ENCODE assay signal across 8 cellular contexts in the genomic region with DNA sequence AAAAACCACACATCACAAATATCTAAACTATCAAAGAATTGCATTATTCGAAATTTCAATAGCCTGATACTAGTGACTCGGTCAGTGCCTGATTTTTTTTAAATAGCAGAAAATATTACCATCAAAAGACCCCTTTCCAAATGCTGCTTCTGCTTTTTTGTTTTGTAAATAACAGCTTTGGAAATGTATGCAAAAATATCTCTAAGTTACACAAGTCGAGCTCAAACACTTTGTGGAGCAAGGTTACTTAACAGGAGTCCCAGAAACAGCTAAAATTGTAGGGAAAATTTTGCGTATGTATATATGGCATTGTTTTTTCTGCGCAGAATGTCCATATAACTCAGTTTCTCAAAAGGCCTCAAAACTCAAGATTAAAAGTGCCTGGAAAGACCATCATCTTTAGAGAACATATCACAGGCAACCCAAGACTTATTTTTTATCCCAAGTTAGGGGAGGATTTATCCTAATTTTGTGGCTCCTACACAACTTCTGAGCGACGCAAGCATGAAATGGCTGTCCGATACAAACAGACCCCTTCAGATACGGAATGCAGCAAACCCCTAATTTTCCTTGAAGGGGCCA. TPM values are rescaled to one million over a fixed set of nuclear protein-coding genes. Genes with fewer than 3 reads are reported as not detected.
A peak's percentile ranks its signal among the peaks of the same experiment; 100 is the strongest.
DNase-seq lines count a peak whose midpoint lies in the region; TF ChIP-seq lines count a peak whose summit lies in the region.

No MANE protein-coding gene starts in this region.

- H3K4me3 Mint-ChIP-seq in T-helper 1 cell treated with Interleukin-12 subunit alpha and Interleukin-12 subunit beta and Interleukin-4 antibody, amounts not matched to agents 30 μg/mL and 1 μg/mL, for 36 hours = peak overlapping the region; percentile 85
- H3K4me3 Mint-ChIP-seq in activated naive CD8-positive, alpha-beta T cell treated with anti-CD3 and anti-CD28 coated beads for 36 hours = peak overlapping the region; percentile 87

- no peaks in the 10 kb centered on the region for H3K9me3 Mint-ChIP-seq in T-helper 1 cell treated with Interleukin-12 subunit alpha and Interleukin-12 subunit beta and Interleukin-4 antibody, amounts not matched to agents 30 μg/mL and 1 μg/mL, for 36 hours
- H3K9me3 Mint-ChIP-seq in activated naive CD8-positive, alpha-beta T cell treated with anti-CD3 and anti-CD28 coated beads for 36 hours = no peaks in the 10 kb centered on the region

- H3K27me3 Mint-ChIP-seq in T-helper 1 cell treated with Interleukin-12 subunit alpha and Interleukin-12 subunit beta and Interleukin-4 antibody, amounts not matched to agents 30 μg/mL and 1 μg/mL, for 36 hours (ENCODE audit: low read depth) = no peaks in the 10 kb centered on the region
- H3K27me3 Mint-ChIP-seq in activated naive CD8-positive, alpha-beta T cell treated with anti-CD3 and anti-CD28 coated beads for 36 hours = no peaks in the 10 kb centered on the region

- DNase-seq in T-helper 1 cell = no peak
- DNase-seq in activated naive CD8-positive, alpha-beta T cell treated with anti-CD3 and anti-CD28 coated beads for 36 hours = no peak
- DNase-seq in kidney epithelial cell (ENCODE audit: low read depth) = no peak
- DNase-seq in suprapubic skin (ENCODE audit: low spot score in 2 of 2) = no peak
- no peak for DNase-seq in NCI-H2029 treated with DMSO at 0.1 percent for 48 hours (lab: John Stamatoyannopoulos, UW)
- no peak for DNase-seq in NCI-H748 treated with DMSO at 0.1 percent for 48 hours (lab: John Stamatoyannopoulos, UW)
- DNase-seq in DMS153 (lab: John Stamatoyannopoulos, UW) = no peak

- peaks cover 34% of the 10 kb centered on the region for H3K4me1 Mint-ChIP-seq in T-helper 1 cell treated with Interleukin-12 subunit alpha and Interleukin-12 subunit beta and Interleukin-4 antibody, amounts not matched to agents 30 μg/mL and 1 μg/mL, for 36 hours (ENCODE audit: low read depth)
- H3K4me1 Mint-ChIP-seq in activated naive CD8-positive, alpha-beta T cell treated with anti-CD3 and anti-CD28 coated beads for 36 hours = peaks cover 33% of the 10 kb centered on the region

- H3K27me3 ChIP-seq in kidney epithelial cell (ENCODE audit: control insufficient read depth, insufficient read depth, low read length) (no peaks in the 10 kb centered on the region), suprapubic skin (no peaks in the 10 kb centered on the region)

- H3K4me3 ChIP-seq in kidney epithelial cell (ENCODE audit: low read depth, low read length) = peak overlapping the region; percentile 97
- peak overlapping the region; percentile 98 for H3K4me3 ChIP-seq in suprapubic skin

- TF ChIP-seq EP300 in suprapubic skin (IDR thresholded peaks at IDR 0.05) = no peak

- peaks cover 10% of the 10 kb centered on the region for H3K36me3 Mint-ChIP-seq in T-helper 1 cell treated with Interleukin-12 subunit alpha and Interleukin-12 subunit beta and Interleukin-4 antibody, amounts not matched to agents 30 μg/mL and 1 μg/mL, for 36 hours (ENCODE audit: low read depth)
- H3K36me3 Mint-ChIP-seq in activated naive CD8-positive, alpha-beta T cell treated with anti-CD3 and anti-CD28 coated beads for 36 hours = peaks cover 27% of the 10 kb centered on the region

- peak overlapping the region; percentile 97 for H3K27ac ChIP-seq in suprapubic skin

- no peaks in the 10 kb centered on the region for H3K36me3 ChIP-seq in kidney epithelial cell (ENCODE audit: control insufficient read depth, insufficient read depth, low read length)
- H3K36me3 ChIP-seq in suprapubic skin = no peaks in the 10 kb centered on the region

- no peaks in the 10 kb centered on the region for H3K9me3 ChIP-seq in suprapubic skin

- WGBS in suprapubic skin = 21% methylated on average over 9 of the region's 9 CpGs

- TF ChIP-seq CTCF in kidney epithelial cell (IDR thresholded peaks at IDR 0.05; ENCODE audit: insufficient read depth, low read length, poor library complexity, severe bottlenecking) (no peak), suprapubic skin (IDR thresholded peaks at IDR 0.05) (no peak)

- TF ChIP-seq POLR2A in suprapubic skin (IDR thresholded peaks at IDR 0.05) = no peak

- peaks cover 26% of the 10 kb centered on the region for H3K4me1 ChIP-seq in suprapubic skin

- H3K27ac Mint-ChIP-seq in T-helper 1 cell treated with Interleukin-12 subunit alpha and Interleukin-12 subunit beta and Interleukin-4 antibody, amounts not matched to agents 30 μg/mL and 1 μg/mL, for 36 hours = peak overlapping the region; percentile 77
- peak overlapping the region; percentile 89 for H3K27ac Mint-ChIP-seq in activated naive CD8-positive, alpha-beta T cell treated with anti-CD3 and anti-CD28 coated beads for 36 hours

RNA-seq across cellular contexts. Expression of a gene that starts 1.4 kb away (rescaled TPM):
- 10 to 100 TPM; 34.7 to 41.9 TPM for total RNA-seq in activated naive CD8-positive, alpha-beta T cell treated with anti-CD3 and anti-CD28 coated beads for 36 hours
- total RNA-seq in kidney epithelial cell (3.3 and 3.6 TPM in 2 replicates), suprapubic skin (1 to 10 TPM; 4.7 to 9.5 (median 5.3) TPM)
